8 cellular contexts compared by ENCODE assay signal in genomic region chr15:57323806-57324589, GRCh38. TPM values are rescaled to one million over a fixed set of nuclear protein-coding genes. Genes with fewer than 3 reads are reported as not detected.
DNase-seq lines count a peak whose midpoint lies in the region; ATAC-seq, FAIRE-seq and TF ChIP-seq lines count a peak whose summit lies in the region.

No MANE protein-coding gene starts in this region.

- H4K20me1 ChIP-seq in K562 (replicated peaks; ENCODE audit: control insufficient read depth, insufficient read depth, low read length): no peaks in the 10 kb centered on the region

- intact Hi-C loops in activated CD4-positive, alpha-beta T cell treated with anti-CD3 and anti-CD28 coated beads, Interleukin-2, amount 10 ng/mL, durations not matched to agents 24 days and 14 days (cut with micrococcal nuclease): no loop called here
- intact Hi-C loops in K562 (cut with micrococcal nuclease): loop anchor here (5.0 kb wide), 2 partner anchors 102 to 1927 kb away; no protein-coding TSS in a partner anchor
- intact Hi-C loops in natural killer cell (cut with micrococcal nuclease): no loop called here

- no peaks in the 10 kb centered on the region for H3K27me3 ChIP-seq in K562 (ENCODE audit: control insufficient read depth in 2 of 2, insufficient read depth in 2 of 2, low read length in 2 of 2)

- H3K4me1 Mint-ChIP-seq in activated CD4-positive, alpha-beta T cell treated with anti-CD3 and anti-CD28 coated beads, Interleukin-2, amount 10 ng/mL, durations not matched to agents 24 days and 14 days: peaks cover 4% of the 10 kb centered on the region
- peaks cover 5 to 16% of the 10 kb centered on the region in 2 donors for H3K4me1 Mint-ChIP-seq in natural killer cell

- peaks cover 7% of the 10 kb centered on the region; the same call in 2 of the 3 replicates for H3K79me2 ChIP-seq in K562 (ENCODE audit: control insufficient read depth, insufficient read depth, low read length)

- peak; percentile 82 for TF ChIP-seq POLR2A in K562 (conservative IDR thresholded peaks at IDR 0.05)

- peak overlapping the region; percentile 72 for H3K4me2 ChIP-seq in K562 (ENCODE audit: insufficient read depth, low read length)

- TF ChIP-seq CTCF in K562 (IDR thresholded peaks at IDR 0.05 in 2 of 3, conservative IDR thresholded peaks at IDR 0.05 in 1 of 3; ENCODE audit: insufficient read depth in 2 of 3, low read depth in 1 of 3, low read length in 3 of 3) (no peak), natural killer cell (IDR thresholded peaks at IDR 0.05) (no peak)

- ATAC-seq in K562 (peak; percentile 84), natural killer cell (peak; percentile 31 to 67 (median 59)), HG03439 (IDR thresholded peaks at IDR 0.05; ENCODE audit: unreplicated experiment) (no peak), HG03571 (IDR thresholded peaks at IDR 0.05; ENCODE audit: unreplicated experiment) (no peak)

- CTCF ChIA-PET in K562 (lab: Yijun Ruan, JAX; ENCODE audit: low intra/inter-chr PET ratio): interaction anchor here (0.8 kb wide), 1 partner anchor 1237 kb away, joined by 3 read pairs; no protein-coding TSS in a partner anchor

- peak overlapping the region; percentile 99 for H3K27ac ChIP-seq in K562 (ENCODE audit: extremely low read depth, low read depth, low read length)

- DNase-seq in activated CD4-positive, alpha-beta T cell treated with anti-CD3 and anti-CD28 coated beads, Interleukin-2, amount 10 ng/mL, durations not matched to agents 24 days and 14 days: peak; percentile 60
- DNase-seq in activated CD4-positive, alpha-beta T cell treated with anti-CD3 and anti-CD28 coated beads, Interleukin-2, amount 50 U/mL, for 4 hours: no peak
- peak; percentile 88 for DNase-seq in NCI-H345 (lab: John Stamatoyannopoulos, UW)
- peak; percentile 97 to 98 (median 98) for DNase-seq in K562 (ENCODE audit: extremely low read depth in 1 of 4, low spot score in 3 of 4)
- DNase-seq in natural killer cell: no peak
- no peak for DNase-seq in SIG-M5 (lab: John Stamatoyannopoulos, UW)

- peak overlapping the region; percentile 65 for H3K27ac Mint-ChIP-seq in activated CD4-positive, alpha-beta T cell treated with anti-CD3 and anti-CD28 coated beads, Interleukin-2, amount 10 ng/mL, durations not matched to agents 24 days and 14 days
- H3K27ac Mint-ChIP-seq in natural killer cell: no peak overlapping the region

- POLR2A ChIA-PET in K562 (lab: Yijun Ruan, JAX): interaction anchor here (0.6 to 1.1 kb wide), 5 partner anchors 9 to 557 kb away, joined by 3 to 4 read pairs (median 3); no protein-coding TSS in a partner anchor

- peak; percentile 98 for FAIRE-seq in K562 (lab: Jason Lieb, UNC)

- no peaks in the 10 kb centered on the region; the same call in 2 of the 3 replicates for H3K36me3 ChIP-seq in K562 (ENCODE audit: control insufficient read depth, insufficient read depth, low read length)

- no peaks in the 10 kb centered on the region for H3K9me3 Mint-ChIP-seq in activated CD4-positive, alpha-beta T cell treated with anti-CD3 and anti-CD28 coated beads, Interleukin-2, amount 10 ng/mL, durations not matched to agents 24 days and 14 days
- H3K9me3 Mint-ChIP-seq in natural killer cell: no peaks in the 10 kb centered on the region

- H3K4me3 ChIP-seq in K562: peak overlapping the region; percentile 28

- in situ Hi-C loops in K562 (cut with MboI): loop anchor here (25.0 kb wide), 1 partner anchor 837 kb away; no protein-coding TSS in a partner anchor

- whole genome bisulfite sequencing in K562 (ENCODE audit: insufficient coverage, low coverage, missing lambda C conversion rate): 0% methylated on average over 1 of the region's 6 CpGs

- peaks cover under 1% of the 10 kb centered on the region; the same call in 1 of the 2 replicates for H3K9me3 ChIP-seq in K562 (replicated peaks; ENCODE audit: control insufficient read depth, insufficient read depth, low read depth, low read length)

- peak overlapping the region; percentile 94 for H2AFZ ChIP-seq in K562 (ENCODE audit: low read depth, low read length)

- TSS peak; percentile 78 for BruUV-seq in K562 (replicated peaks; lab: Mats Ljungman, UMichigan)

- H3K27me3 Mint-ChIP-seq in activated CD4-positive, alpha-beta T cell treated with anti-CD3 and anti-CD28 coated beads, Interleukin-2, amount 10 ng/mL, durations not matched to agents 24 days and 14 days: peaks cover 2% of the 10 kb centered on the region
- H3K27me3 Mint-ChIP-seq in natural killer cell (ENCODE audit: low read depth in 2 of 2): peaks cover 3 to 7% of the 10 kb centered on the region in 2 donors

- H3K4me3 Mint-ChIP-seq in activated CD4-positive, alpha-beta T cell treated with anti-CD3 and anti-CD28 coated beads, Interleukin-2, amount 10 ng/mL, durations not matched to agents 24 days and 14 days: peak overlapping the region; percentile 34
- H3K4me3 Mint-ChIP-seq in natural killer cell: no peak overlapping the region

- peaks cover 56 to 68% of the 10 kb centered on the region in 2 experiments for H3K4me1 ChIP-seq in K562 (replicated peaks in 1 of 2; ENCODE audit: control insufficient read depth in 2 of 2, insufficient read depth in 2 of 2, low read length in 2 of 2)

- no peaks in the 10 kb centered on the region for H3K36me3 Mint-ChIP-seq in activated CD4-positive, alpha-beta T cell treated with anti-CD3 and anti-CD28 coated beads, Interleukin-2, amount 10 ng/mL, durations not matched to agents 24 days and 14 days (ENCODE audit: low read depth)
- no peaks in the 10 kb centered on the region for H3K36me3 Mint-ChIP-seq in natural killer cell

- no peaks in the 10 kb centered on the region for H3K9me1 ChIP-seq in K562 (ENCODE audit: control insufficient read depth, insufficient read depth, low read length)

- TF ChIP-seq EP300 in K562 (IDR thresholded peaks at IDR 0.05; ENCODE audit: low read length): peak; percentile 46

- TF ChIP-seq RAD21 in K562 (CRISPR knock-in tag; conservative IDR thresholded peaks at IDR 0.05 in 1 of 2, IDR thresholded peaks at IDR 0.05 in 1 of 2): no peak

- H3K9ac ChIP-seq in K562 (ENCODE audit: insufficient read depth in 1 of 2, low read depth in 2 of 2, low read length in 2 of 2): peak overlapping the region; percentile 79 to 87; a peak in 3 of 4 replicates

TF ChIP-seq in K562, 482 proteins besides CTCF, POLR2A, EP300 and RAD21 (continues in another document):
- TF ChIP-seq MAFF (IDR thresholded peaks at IDR 0.05; ENCODE audit: low read length): no peak
- TF ChIP-seq MAZ (CRISPR knock-in tag; conservative IDR thresholded peaks at IDR 0.05 in 1 of 2, IDR thresholded peaks at IDR 0.05 in 1 of 2): peak; percentile 69 to 90
- no peak for TF ChIP-seq TEAD1 (CRISPR knock-in tag; IDR thresholded peaks at IDR 0.05)
- TF ChIP-seq ESRRA (IDR thresholded peaks at IDR 0.05; ENCODE audit: borderline replicate concordance, low read depth): peak; percentile 97
- peak; percentile 93 for TF ChIP-seq LEF1 (IDR thresholded peaks at IDR 0.05)
- no peak for TF ChIP-seq PRPF4 (IDR thresholded peaks at IDR 0.05; ENCODE audit: insufficient read depth, low read depth, low read length, poor library complexity, severe bottlenecking)
- TF ChIP-seq KLF13 (tag; IDR thresholded peaks at IDR 0.05; ENCODE audit: borderline replicate concordance, low read depth): peak; percentile 8; the same call in 1 of the 2 replicates
- TF ChIP-seq MNT (conservative IDR thresholded peaks at IDR 0.05): peak; percentile 33 to 65; a peak in 2 of 4 replicates
- no peak for TF ChIP-seq CBX8 (IDR thresholded peaks at IDR 0.05; ENCODE audit: borderline replicate concordance, extremely low read depth, low read depth, low read length, poor library complexity, severe bottlenecking)
- peak; percentile 84 for TF ChIP-seq ZBTB7A (IDR thresholded peaks at IDR 0.05; ENCODE audit: borderline replicate concordance, control insufficient read depth, low read depth, low read length)

RNA-seq across cellular contexts. Expression of gene CGNL1, which starts 52.3 kb away (rescaled TPM):
- not detected in 2 replicates for total RNA-seq in activated CD4-positive, alpha-beta T cell treated with anti-CD3 and anti-CD28 coated beads, Interleukin-2, amount 10 ng/mL, durations not matched to agents 24 days and 14 days
- total RNA-seq in K562 (2011; cell fraction: chromatin; rRNA removed; ENCODE audit: low replicate concordance): not detected in 2 replicates
- not detected in 2 replicates for total RNA-seq in K562 (2011; cell fraction: nucleolus; rRNA removed)
- total RNA-seq in K562 (2011; cell fraction: nucleoplasm; rRNA removed): not detected in 2 replicates
- total RNA-seq in K562 (2014; rRNA removed) (not detected in 2 replicates), K562 (2014; rRNA removed; fragmentation: Illumina TruSeq; extraction: Trizol) (not detected in 2 replicates), K562 (2015; rRNA removed; fragmentation: Illumina TruSeq; extraction: Trizol) (not detected in 2 replicates), K562 (2021) (0.07 and 0.18 TPM in 2 replicates), natural killer cell (not detected)
- polyA plus RNA-seq in K562 (2011; rRNA removed) (not detected in 2 replicates), K562 (2014; fragmentation: Illumina TruSeq; extraction: Trizol) (0.01 TPM in 1 of 2 replicates, not detected in the other), K562 (2014; fragmentation: Nextera tagmentation; extraction: Ambion mirVana) (not detected), K562 (2014; rRNA removed) (not detected in 2 replicates)
- not detected in 2 replicates for polyA plus RNA-seq in K562 (2011; cell fraction: cytosol; rRNA removed)
- polyA plus RNA-seq in K562 (2011; cell fraction: nucleus; rRNA removed): 0.01 TPM in 1 of 2 replicates, not detected in the other
- 0.01 TPM in 1 of 2 replicates, not detected in the other for polyA plus RNA-seq in K562 (2012)
- polyA minus RNA-seq in K562 (2011; rRNA and poly(A)+ RNA removed): not detected in 2 replicates
- polyA minus RNA-seq in K562 (2011; cell fraction: cytosol; rRNA and poly(A)+ RNA removed): not detected in 2 replicates
- not detected in 2 replicates for polyA minus RNA-seq in K562 (2011; cell fraction: nucleus; rRNA and poly(A)+ RNA removed)

Comparison
In these comparisons a context has a peak if more than half of its experiments do, and no peak if none do; other contexts are left out.
1. DNase-seq: peak in activated CD4-positive, alpha-beta T cell treated with anti-CD3 and anti-CD28 coated beads, Interleukin-2, amount 10 ng/mL, durations not matched to agents 24 days and 14 days (single experiment), NCI-H345 (single experiment) and K562 (4 of 4); none in activated CD4-positive, alpha-beta T cell treated with anti-CD3 and anti-CD28 coated beads, Interleukin-2, amount 50 U/mL, for 4 hours (0 of 2), natural killer cell (single experiment) and SIG-M5 (single experiment).
2. ATAC-seq: peak in K562 (single experiment) and natural killer cell (3 of 3); none in HG03439 (single experiment) and HG03571 (single experiment).